Comparison of ENCODE assay signal across 8 cellular contexts in the genomic region with DNA sequence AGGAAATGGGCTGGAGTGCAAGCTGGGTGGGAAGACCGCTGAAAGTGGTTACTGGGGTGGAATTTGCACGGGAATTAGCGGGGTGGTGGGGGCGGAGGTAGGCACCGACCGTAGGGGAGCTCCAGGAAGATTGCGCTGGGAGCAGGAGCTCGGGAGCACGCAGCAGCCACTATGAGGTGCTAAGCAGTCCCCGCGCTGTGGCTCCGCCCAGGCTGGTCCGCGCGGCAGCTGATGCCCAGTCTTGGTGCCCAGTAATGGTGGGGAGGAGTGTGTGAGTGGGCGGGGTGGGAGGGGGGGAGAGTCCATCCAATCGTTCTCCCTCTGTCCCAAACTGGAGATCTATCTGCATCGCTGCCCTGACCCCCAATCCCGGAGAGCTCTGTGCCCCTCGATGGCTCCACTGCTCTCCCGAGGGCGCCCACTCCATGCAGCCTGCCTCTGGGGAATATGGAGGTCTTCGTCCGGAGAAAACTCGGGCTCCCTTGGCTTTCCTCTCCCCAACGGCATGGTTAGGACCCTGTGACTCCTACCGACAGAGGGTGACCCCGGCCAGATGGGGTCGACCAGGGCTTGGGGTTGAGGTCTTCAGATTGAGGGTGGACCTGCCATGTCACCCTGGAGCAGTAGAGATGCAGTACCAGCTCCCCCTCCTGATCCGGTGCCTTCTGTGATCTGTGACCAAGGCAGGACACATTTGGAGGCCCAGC. TPM values are rescaled to one million over a fixed set of nuclear protein-coding genes. Genes with fewer than 3 reads are reported as not detected.
DNase-seq lines count a peak whose midpoint lies in the region; ATAC-seq and TF ChIP-seq lines count a peak whose summit lies in the region.

No MANE protein-coding gene starts in this region.

- no peaks in the 10 kb centered on the region for H3K36me3 Mint-ChIP-seq in activated naive CD4-positive, alpha-beta T cell treated with anti-CD3 and anti-CD28 coated beads, Interleukin-2, amount 50 U/mL, for 72 hours

- WGBS in iPS DF 6.9 (ENCODE audit: insufficient coverage, insufficient read length) = no CpG with 5 or more reads among the region's 30 CpGs
- 43 to 49% methylated on average over 15 to 23 of the region's 30 CpGs for WGBS in thyroid gland, 2 donors

- H4K20me1 ChIP-seq in DOHH2 (ENCODE audit: control insufficient read depth, insufficient read depth, low read depth, low read length) = peaks cover 9% of the 10 kb centered on the region

- H3K27ac Mint-ChIP-seq in activated naive CD4-positive, alpha-beta T cell treated with anti-CD3 and anti-CD28 coated beads, Interleukin-2, amount 50 U/mL, for 72 hours = peak overlapping the region; percentile 40 to 85

- ATAC-seq in activated naive CD4-positive, alpha-beta T cell treated with anti-CD3 and anti-CD28 coated beads, Interleukin-2, amount 50 U/mL, for 72 hours = no peak

- H3K27me3 ChIP-seq in DOHH2 (ENCODE audit: control insufficient read depth, low read length) = no peaks in the 10 kb centered on the region
- H3K27me3 ChIP-seq in iPS DF 6.9 (ENCODE audit: control insufficient read depth, insufficient read depth, low read length) = peaks cover 2% of the 10 kb centered on the region; the same call in 1 of the 2 replicates
- no peaks in the 10 kb centered on the region for H3K27me3 ChIP-seq in thyroid gland

- no peaks in the 10 kb centered on the region for H3K9me3 ChIP-seq in DOHH2 (ENCODE audit: control insufficient read depth, insufficient read depth, low read length)
- H3K9me3 ChIP-seq in iPS DF 6.9 (ENCODE audit: control insufficient read depth, insufficient read depth, low read length) = no peaks in the 10 kb centered on the region
- no peaks in the 10 kb centered on the region for H3K9me3 ChIP-seq in thyroid gland

- intact Hi-C loops in thyroid gland (cut with DNase I) = loop anchor here (5.0 kb wide), 2 partner anchors 55 to 65 kb away; no protein-coding TSS in a partner anchor

- DNase-seq in activated naive CD4-positive, alpha-beta T cell treated with anti-CD3 and anti-CD28 coated beads, Interleukin-2, amount 50 U/mL, for 72 hours (ENCODE audit: low spot score in 2 of 2) = no peak
- DNase-seq in iPS DF 6.9 (ENCODE audit: low read depth, low spot score) (no peak), retinal pigment epithelial cell (ENCODE audit: low read depth) (no peak), NCI-H146 (lab: John Stamatoyannopoulos, UW) (no peak), NCI-H1436 (lab: John Stamatoyannopoulos, UW) (no peak), HCEC 1CT (no peak), thyroid gland (no peak)

- peak overlapping the region; percentile 69 for H3K4me3 ChIP-seq in DOHH2 (ENCODE audit: low read length)
- H3K4me3 ChIP-seq in iPS DF 6.9 (ENCODE audit: low read length) = peak overlapping the region; percentile 4; the same call in 1 of the 2 replicates
- peak overlapping the region; percentile 49 for H3K4me3 ChIP-seq in retinal pigment epithelial cell (ENCODE audit: low read length)
- H3K4me3 ChIP-seq in thyroid gland (replicated peaks in 1 of 3) = peak overlapping the region in 1 of 3 donors; percentile 10

- TF ChIP-seq POLR2A in thyroid gland (IDR thresholded peaks at IDR 0.05) = no peak

- H3K9me3 Mint-ChIP-seq in activated naive CD4-positive, alpha-beta T cell treated with anti-CD3 and anti-CD28 coated beads, Interleukin-2, amount 50 U/mL, for 72 hours = no peaks in the 10 kb centered on the region

- H3K36me3 ChIP-seq in DOHH2 (ENCODE audit: control insufficient read depth, low read length) (peaks cover 9% of the 10 kb centered on the region), iPS DF 6.9 (ENCODE audit: control insufficient read depth, insufficient read depth, low read length) (peaks cover 3% of the 10 kb centered on the region; the same call in 1 of the 2 replicates), thyroid gland (peaks cover 1 to 5% of the 10 kb centered on the region in 2 donors)

- peak overlapping the region; percentile 40 for H3K27ac ChIP-seq in DOHH2 (ENCODE audit: low read depth, low read length)
- no peak overlapping the region for H3K27ac ChIP-seq in iPS DF 6.9 (ENCODE audit: low read length)
- H3K27ac ChIP-seq in thyroid gland = no peak overlapping the region

- TF ChIP-seq CTCF in DOHH2 (IDR thresholded peaks at IDR 0.05; ENCODE audit: low read depth, low read length, poor library complexity, severe bottlenecking) (no peak), retinal pigment epithelial cell (conservative IDR thresholded peaks at IDR 0.05; ENCODE audit: low read depth, low read length) (no peak), thyroid gland (IDR thresholded peaks at IDR 0.05) (no peak)

- no peaks in the 10 kb centered on the region for H3K9me2 ChIP-seq in DOHH2 (replicated peaks; ENCODE audit: control insufficient read depth, low read length)

- peaks cover 17% of the 10 kb centered on the region for H3F3A ChIP-seq in DOHH2 (ENCODE audit: control insufficient read depth, insufficient read depth)

- peaks cover 7% of the 10 kb centered on the region; the same call in 1 of the 2 replicates for H3K79me2 ChIP-seq in DOHH2 (ENCODE audit: control insufficient read depth, low read length)

- H3K4me2 ChIP-seq in DOHH2 (ENCODE audit: low read length) = peak overlapping the region; percentile 73

- H3K4me1 ChIP-seq in DOHH2 (ENCODE audit: control insufficient read depth, low read length) = peaks cover 38% of the 10 kb centered on the region
- peaks cover 7% of the 10 kb centered on the region; the same call in 1 of the 2 replicates for H3K4me1 ChIP-seq in iPS DF 6.9 (ENCODE audit: control insufficient read depth, insufficient read depth, low read length)
- H3K4me1 ChIP-seq in thyroid gland = peaks cover 13 to 24% of the 10 kb centered on the region in 2 donors

RNA-seq across cellular contexts. Expression of a gene that starts 5.3 kb away (rescaled TPM):
- total RNA-seq in activated naive CD4-positive, alpha-beta T cell treated with anti-CD3 and anti-CD28 coated beads, Interleukin-2, amount 50 U/mL, for 72 hours = under 1 TPM; 0.16 to 0.45 TPM
- not detected for total RNA-seq in thyroid gland

RNA-seq across cellular contexts. Expression of a gene that starts 9.8 kb away (rescaled TPM):
- 10 to 100 TPM; 28.0 to 33.3 TPM for total RNA-seq in activated naive CD4-positive, alpha-beta T cell treated with anti-CD3 and anti-CD28 coated beads, Interleukin-2, amount 50 U/mL, for 72 hours
- 10 to 100 TPM; 52.7 to 86.1 (median 76.6) TPM for total RNA-seq in thyroid gland

RNA-seq across cellular contexts. Expression of a gene that starts 24.6 kb away (rescaled TPM):
- total RNA-seq in activated naive CD4-positive, alpha-beta T cell treated with anti-CD3 and anti-CD28 coated beads, Interleukin-2, amount 50 U/mL, for 72 hours = 10 to 100 TPM; 23.5 to 33.0 TPM
- total RNA-seq in thyroid gland = 100 to 1,000 TPM in 1 of 4 donors, 10 to 100 TPM in 3; 35.5 to 101 (median 63.3) TPM

RNA-seq across cellular contexts. Expression of a gene that starts 35.3 kb away (rescaled TPM):
- 10 to 100 TPM; 22.7 to 50.9 TPM for total RNA-seq in activated naive CD4-positive, alpha-beta T cell treated with anti-CD3 and anti-CD28 coated beads, Interleukin-2, amount 50 U/mL, for 72 hours
- total RNA-seq in thyroid gland = 10 to 100 TPM; 12.1 to 47.4 (median 20.9) TPM

RNA-seq across cellular contexts. Expression of a gene that starts 43.1 kb away (rescaled TPM):
- 10 to 100 TPM; 45.0 to 59.1 TPM for total RNA-seq in activated naive CD4-positive, alpha-beta T cell treated with anti-CD3 and anti-CD28 coated beads, Interleukin-2, amount 50 U/mL, for 72 hours
- 100 to 1,000 TPM in 3 of 4 donors, 10 to 100 TPM in 1; 85.0 to 122 (median 114) TPM for total RNA-seq in thyroid gland
